In genomic region chr9:108761530-108762347, GRCh38 we compare ENCODE assay signal across 8 cellular contexts.
DNase-seq lines count a peak whose midpoint lies in the region; ATAC-seq and TF ChIP-seq lines count a peak whose summit lies in the region.

No MANE protein-coding gene starts in this region.

- H3K4me3 ChIP-seq in Karpas-422 (ENCODE audit: low read length) (no peak overlapping the region), lung (no peak overlapping the region)

- no peaks in the 10 kb centered on the region for H3K27me3 ChIP-seq in Karpas-422 (ENCODE audit: low read length)
- no peaks in the 10 kb centered on the region for H3K27me3 ChIP-seq in lung (ENCODE audit: control insufficient read depth, insufficient read depth)

- no peaks in the 10 kb centered on the region for H3K9me2 ChIP-seq in Karpas-422 (replicated peaks; ENCODE audit: insufficient read depth, low read length)

- peaks cover 8% of the 10 kb centered on the region for H3K27me3 Mint-ChIP-seq in stimulated activated naive CD8-positive, alpha-beta T cell treated with anti-CD3 and anti-CD28 coated beads, Interleukin-15, amount 100 ng/mL, for 72 hours

- peak; percentile 76 for ATAC-seq in GM18909 (IDR thresholded peaks at IDR 0.05; ENCODE audit: poor library complexity, unreplicated experiment)
- peak; percentile 95 for ATAC-seq in SK-N-SH treated with all-trans-retinoic acid at 6 μM for 48 hours
- ATAC-seq in lung (ENCODE audit: insufficient read depth, low FRiP score): peak; percentile 84
- peak; percentile 52 for ATAC-seq in stimulated activated naive CD8-positive, alpha-beta T cell treated with anti-CD3 and anti-CD28 coated beads, Interleukin-15, amount 100 ng/mL, for 72 hours
- ATAC-seq in HG03565 (IDR thresholded peaks at IDR 0.05; ENCODE audit: unreplicated experiment): no peak

- H3K9me3 ChIP-seq in Karpas-422 (ENCODE audit: low read length) (no peaks in the 10 kb centered on the region), lung (ENCODE audit: control insufficient read depth in 2 of 2, insufficient read depth in 1 of 2, low read length in 1 of 2) (no peaks in the 10 kb centered on the region)

- no peaks in the 10 kb centered on the region for H3K4me1 ChIP-seq in Karpas-422 (ENCODE audit: low read length)
- H3K4me1 ChIP-seq in lung (ENCODE audit: control insufficient read depth in 2 of 2, insufficient read depth in 2 of 2, low read length in 2 of 2): peaks cover 0 to 2% of the 10 kb centered on the region in 2 donors

- no peaks in the 10 kb centered on the region for H3K4me1 Mint-ChIP-seq in stimulated activated naive CD8-positive, alpha-beta T cell treated with anti-CD3 and anti-CD28 coated beads, Interleukin-15, amount 100 ng/mL, for 72 hours

- 29 to 40% methylated on average over 11 of the region's 11 CpGs for WGBS in lung, 2 donors

- peak; percentile 62 for TF ChIP-seq CTCF in lung (IDR thresholded peaks at IDR 0.05; ENCODE audit: control extremely low read depth, extremely low read depth)

- H3K36me3 ChIP-seq in Karpas-422 (ENCODE audit: insufficient read depth, low read length) (no peaks in the 10 kb centered on the region), lung (ENCODE audit: control insufficient read depth in 2 of 2, insufficient read depth in 2 of 2, low read length in 2 of 2) (no peaks in the 10 kb centered on the region)

- no peak overlapping the region for H3K4me3 Mint-ChIP-seq in stimulated activated naive CD8-positive, alpha-beta T cell treated with anti-CD3 and anti-CD28 coated beads, Interleukin-15, amount 100 ng/mL, for 72 hours

- no peaks in the 10 kb centered on the region for H4K20me1 ChIP-seq in Karpas-422 (ENCODE audit: insufficient read depth, low read depth, low read length)

- no peak overlapping the region for H3K27ac Mint-ChIP-seq in stimulated activated naive CD8-positive, alpha-beta T cell treated with anti-CD3 and anti-CD28 coated beads, Interleukin-15, amount 100 ng/mL, for 72 hours

- DNase-seq in C1 segment of cervical spinal cord (lab: John Stamatoyannopoulos, UW): peak in 8 of 14 donors; percentile 7 to 50 (median 36)
- DNase-seq in Karpas-422: peak; percentile 82
- peak; percentile 38 to 58 for DNase-seq in dermis microvascular lymphatic vessel endothelial cell (ENCODE audit: low read depth in 2 of 2)
- peak; percentile 60 for DNase-seq in lung (ENCODE audit: low spot score)
- DNase-seq in stimulated activated naive CD8-positive, alpha-beta T cell treated with anti-CD3 and anti-CD28 coated beads, Interleukin-15, amount 100 ng/mL, for 72 hours: peak; percentile 21 to 29

- H3K27ac ChIP-seq in Karpas-422 (ENCODE audit: low read length): no peak overlapping the region
- no peak overlapping the region for H3K27ac ChIP-seq in lung (ENCODE audit: low read depth in 1 of 2, low read length in 1 of 2)

- no peak overlapping the region for H2AFZ ChIP-seq in Karpas-422 (ENCODE audit: low read length)

- no peak overlapping the region for H3K4me2 ChIP-seq in Karpas-422 (ENCODE audit: low read depth, low read length, poor library complexity, severe bottlenecking)

- no peaks in the 10 kb centered on the region for H3K79me2 ChIP-seq in Karpas-422 (ENCODE audit: low read length)

- H3K9me3 Mint-ChIP-seq in stimulated activated naive CD8-positive, alpha-beta T cell treated with anti-CD3 and anti-CD28 coated beads, Interleukin-15, amount 100 ng/mL, for 72 hours: no peaks in the 10 kb centered on the region

- no peak overlapping the region for H3K9ac ChIP-seq in Karpas-422 (ENCODE audit: low read length)

TF ChIP-seq in SK-N-SH treated with all-trans-retinoic acid at 6 μM for 48 hours, 23 proteins besides CTCF, POLR2A, EP300 and RAD21:
- TF ChIP-seq ZNF565 (CRISPR knock-in tag; conservative IDR thresholded peaks at IDR 0.05; ENCODE audit: low read depth): no peak

Comparison
In these comparisons a context has a peak if more than half of its experiments do, and no peak if none do; other contexts are left out.
1. DNase-seq: peak in every context shown above with its lines; median percentile 82 in Karpas-422; 60 in lung; 48 in dermis microvascular lymphatic vessel endothelial cell; 36 in C1 segment of cervical spinal cord; 25 in stimulated activated naive CD8-positive, alpha-beta T cell treated with anti-CD3 and anti-CD28 coated beads, Interleukin-15, amount 100 ng/mL, for 72 hours.